ENCODE assay signal across 8 cellular contexts in the genomic region with DNA sequence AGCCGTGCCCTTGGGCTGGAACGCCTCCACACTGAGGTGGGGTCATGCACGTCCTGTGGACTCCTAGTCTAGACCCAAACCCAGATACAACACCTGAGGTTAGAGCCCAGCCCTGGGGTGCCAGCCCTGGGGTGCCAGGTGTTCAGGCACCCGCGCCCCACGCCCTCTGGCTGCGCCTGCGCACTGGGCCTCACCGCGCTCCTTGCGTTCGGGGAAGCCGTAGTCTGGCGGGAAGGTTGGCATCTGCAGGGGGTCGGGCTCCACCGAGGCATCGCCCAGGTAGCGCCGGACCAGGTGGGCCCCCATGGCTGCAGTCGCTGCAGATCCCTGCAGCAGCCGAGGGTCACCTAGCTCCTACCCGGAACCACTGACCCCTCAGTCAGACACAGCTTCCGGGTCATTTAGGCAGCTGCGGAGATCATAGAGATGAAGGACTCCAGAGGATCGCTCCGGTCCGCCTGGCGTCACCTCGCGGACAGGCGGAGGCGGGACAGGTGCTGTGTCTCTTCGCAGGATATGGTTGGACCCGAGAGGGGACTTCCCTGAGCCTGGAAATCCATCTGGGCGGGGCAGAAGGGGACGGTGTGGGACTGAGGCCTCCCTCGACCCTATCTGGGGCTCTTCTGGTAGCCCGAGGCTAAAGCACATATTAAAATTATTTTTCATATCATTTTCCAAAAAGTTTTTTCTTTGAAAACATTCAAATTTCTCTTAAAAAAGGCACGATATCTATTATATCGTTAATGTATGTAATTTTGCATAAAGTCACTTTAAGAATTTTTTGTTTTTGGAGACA. TPM values are rescaled to one million over a fixed set of nuclear protein-coding genes. Genes with fewer than 3 reads are reported as not detected.
DNase-seq lines count a peak whose midpoint lies in the region; ATAC-seq and TF ChIP-seq lines count a peak whose summit lies in the region.

A gene (minus strand): TSS at position 372 of the 796 bp plus-strand sequence. CDS start 66 bp downstream, at position 306.

- H2AFZ ChIP-seq in PC-9 = peak within 1 kb of the TSS; percentile 81

- peaks cover 36% of the 10 kb centered on the region for H3K79me2 ChIP-seq in PC-9 (ENCODE audit: low read depth)

- POLR2A ChIA-PET in PC-9 (lab: Charles Lee; ENCODE audit: unreplicated experiment) = interaction anchor here (0.6 to 0.7 kb wide), 5 partner anchors 34 to 1626 kb away, joined by 3 to 12 read pairs (median 4); a partner anchor contains a TSS

- ATAC-seq in GM21717 (IDR thresholded peaks at IDR 0.05; ENCODE audit: unreplicated experiment) = peak; percentile 73

- WGBS in esophagus, 2 donors = 2% methylated on average over 39 to 40 of the region's 40 CpGs

- H3K36me3 Mint-ChIP-seq in activated T-cell treated with anti-CD3 and anti-CD28 coated beads, Interleukin-2, amount 50 U/mL, for 24 hours (ENCODE audit: low read depth) = peaks cover 35% of the 10 kb centered on the region

- H3K4me1 ChIP-seq in PC-9 (replicated peaks; ENCODE audit: insufficient read depth) (peaks cover 14% of the 10 kb centered on the region), esophagus (ENCODE audit: control insufficient read depth in 2 of 2, insufficient read depth in 2 of 2, low read length in 1 of 2) (peaks cover 0 to 12% of the 10 kb centered on the region in 2 donors), muscle layer of colon (ENCODE audit: insufficient read depth, low read length) (peaks cover 13% of the 10 kb centered on the region)

- no TSS peak for BruUV-seq in PC-9 (replicated peaks; lab: Mats Ljungman, UMichigan)

- no peaks in the 10 kb centered on the region for H3K9me2 ChIP-seq in PC-9 (ENCODE audit: insufficient read depth)

- H3K9me3 Mint-ChIP-seq in activated T-cell treated with anti-CD3 and anti-CD28 coated beads, Interleukin-2, amount 50 U/mL, for 24 hours = no peaks in the 10 kb centered on the region

- H3F3A ChIP-seq in PC-9 (ENCODE audit: insufficient read depth, low read depth) = peaks cover 43% of the 10 kb centered on the region; the same call in 1 of the 2 replicates

- no peaks in the 10 kb centered on the region for H3K27me3 Mint-ChIP-seq in activated T-cell treated with anti-CD3 and anti-CD28 coated beads, Interleukin-2, amount 50 U/mL, for 24 hours

- DNase-seq in DMS79 (lab: John Stamatoyannopoulos, UW) (peak; percentile 90), KBM-7 (peak; percentile 92), PC-9 (peak; percentile 88 to 93)
- peak; percentile 91 for DNase-seq in activated T-cell treated with anti-CD3 and anti-CD28 coated beads, Interleukin-2, amount 50 U/mL, for 24 hours
- peak; percentile 63 for DNase-seq in stimulated activated CD8-positive, alpha-beta memory T cell treated with anti-CD3 and anti-CD28 coated beads, Interleukin-7, amount 100 ng/mL, for 24 hours (ENCODE audit: low read depth)

- peak within 1 kb of the TSS; percentile 98 for H3K4me3 Mint-ChIP-seq in activated T-cell treated with anti-CD3 and anti-CD28 coated beads, Interleukin-2, amount 50 U/mL, for 24 hours

- CTCF ChIA-PET in PC-9 (lab: Charles Lee) = interaction anchor here (0.6 to 0.9 kb wide), 2 partner anchors 46 to 62 kb away, joined by 4 to 7 read pairs; no protein-coding TSS in a partner anchor

- in situ Hi-C loops in KBM-7 (cut with MboI; ENCODE audit: low pct_unique_long_range_greater_than_20kb, low sequenced_read_pairs) = loop anchor here (10.0 kb wide), 1 partner anchor 113 kb away; no protein-coding TSS in a partner anchor

- intact Hi-C loops in PC-9 (cut with micrococcal nuclease; ENCODE audit: unreplicated experiment) = loop anchor here (1.0 to 5.0 kb wide), 2 partner anchors 300 to 436 kb away; a partner anchor contains a TSS

- H3K4me2 ChIP-seq in PC-9 = peak within 1 kb of the TSS; percentile 97

- H3K4me3 ChIP-seq in PC-9 = peak within 1 kb of the TSS; percentile 66
- peak within 1 kb of the TSS; percentile 84 to 95 for H3K4me3 ChIP-seq in esophagus (ENCODE audit: low read depth in 1 of 2, low read length in 2 of 2)
- H3K4me3 ChIP-seq in muscle layer of colon (ENCODE audit: low read depth in 1 of 2, low read length in 2 of 2) = peak within 1 kb of the TSS; percentile 98 to 100

- peaks cover 25% of the 10 kb centered on the region for H4K20me1 ChIP-seq in PC-9 (ENCODE audit: insufficient read depth)

- H3K27me3 ChIP-seq in PC-9 (ENCODE audit: insufficient read depth, low read depth) (no peaks in the 10 kb centered on the region), esophagus (ENCODE audit: control insufficient read depth in 1 of 2, insufficient read depth in 2 of 2, low read length in 2 of 2) (no peaks in the 10 kb centered on the region), muscle layer of colon (ENCODE audit: control insufficient read depth in 1 of 2, insufficient read depth in 2 of 2, low read length in 2 of 2) (no peaks in the 10 kb centered on the region)

- H3K4me1 Mint-ChIP-seq in activated T-cell treated with anti-CD3 and anti-CD28 coated beads, Interleukin-2, amount 50 U/mL, for 24 hours (ENCODE audit: low read depth) = peaks cover 43% of the 10 kb centered on the region

- H3K9me3 ChIP-seq in PC-9 (ENCODE audit: insufficient read depth, low read depth) (no peaks in the 10 kb centered on the region), esophagus (ENCODE audit: control insufficient read depth in 2 of 2, insufficient read depth in 1 of 2, low read depth in 1 of 2, low read length in 1 of 2) (no peaks in the 10 kb centered on the region), muscle layer of colon (ENCODE audit: low read length) (no peaks in the 10 kb centered on the region)

- H3K9ac ChIP-seq in muscle layer of colon (ENCODE audit: low read length) = peak within 1 kb of the TSS; percentile 76

- H3K36me3 ChIP-seq in PC-9 (ENCODE audit: low read depth) (no peaks in the 10 kb centered on the region), esophagus (ENCODE audit: control insufficient read depth in 2 of 2, insufficient read depth in 2 of 2, low read length in 1 of 2) (peaks cover 0 to 13% of the 10 kb centered on the region in 2 donors), muscle layer of colon (ENCODE audit: insufficient read depth, low read length) (peaks cover 7% of the 10 kb centered on the region)

- peak; percentile 69 for TF ChIP-seq CTCF in PC-9 (conservative IDR thresholded peaks at IDR 0.05)

- peak within 1 kb of the TSS; percentile 95 for H3K27ac Mint-ChIP-seq in activated T-cell treated with anti-CD3 and anti-CD28 coated beads, Interleukin-2, amount 50 U/mL, for 24 hours

- H3K27ac ChIP-seq in PC-9 (0 out of 2 replicates have a peak within 1 kb of the TSS, but pooled peaks have one; percentile 10), esophagus (ENCODE audit: low read depth in 2 of 2, low read length in 1 of 2) (peak within 1 kb of the TSS; percentile 81 to 92), muscle layer of colon (ENCODE audit: low read depth, low read length) (peak within 1 kb of the TSS; percentile 86)

RNA-seq across cellular contexts. Expression of the gene that starts here (rescaled TPM):
- total RNA-seq in PC-9 (2021) = 192 and 248 TPM in 2 replicates
- polyA plus RNA-seq in esophagus = 100 to 1,000 TPM; 471 to 517 TPM

Comparison
In these comparisons a context has a peak if more than half of its experiments do, and no peak if none do; other contexts are left out.
1. Peak in every context shown above with its lines: DNase-seq, ATAC-seq, H3K4me3 ChIP-seq and H3K27ac ChIP-seq.
2. H3K27ac ChIP-seq: peak in every context shown above with its lines; median percentile 86 in esophagus; 86 in muscle layer of colon; 10 in PC-9.